ENCODE assay signal across 8 cellular contexts in genomic region chr9:124260769-124261603, GRCh38.
DNase-seq lines count a peak whose midpoint lies in the region; TF ChIP-seq lines count a peak whose summit lies in the region.

No MANE protein-coding gene starts in this region.

- H3K4me1 ChIP-seq in HEK293 (ENCODE audit: control insufficient read depth, insufficient read depth, low read length) = peaks cover 5% of the 10 kb centered on the region
- no peaks in the 10 kb centered on the region for H3K4me1 ChIP-seq in effector memory CD4-positive, alpha-beta T cell (ENCODE audit: control insufficient read depth, insufficient read depth, low read length, poor library complexity, severe bottlenecking)

- H3K9me3 ChIP-seq in HEK293 (ENCODE audit: control insufficient read depth, insufficient read depth, low read depth, low read length) = no peaks in the 10 kb centered on the region
- no peaks in the 10 kb centered on the region for H3K9me3 ChIP-seq in effector memory CD4-positive, alpha-beta T cell (ENCODE audit: control insufficient read depth, low read length)

- H3K4me3 ChIP-seq in HEK293 (ENCODE audit: low read depth, low read length) (no peak overlapping the region), retinal pigment epithelial cell (ENCODE audit: low read length) (peak overlapping the region; percentile 47)
- no peak overlapping the region for H3K4me3 ChIP-seq in effector memory CD4-positive, alpha-beta T cell (ENCODE audit: insufficient read depth, low read depth, low read length, poor library complexity, severe bottlenecking)

- H3K27ac ChIP-seq in HEK293 (ENCODE audit: extremely low read depth, low read depth, low read length) = no peak overlapping the region
- H3K27ac ChIP-seq in effector memory CD4-positive, alpha-beta T cell (ENCODE audit: insufficient read depth, low read length, poor library complexity, severe bottlenecking) = no peak overlapping the region

- CTCF ChIA-PET in HEK293 (lab: Yijun Ruan, JAX) = interaction anchor here (0.7 kb wide), 1 partner anchor 1555 kb away, joined by 3 read pairs; no protein-coding TSS in a partner anchor

- DNase-seq in T1000 (lab: John Stamatoyannopoulos, UW) = peak; percentile 14
- peak; percentile 77 for DNase-seq in glomerular visceral epithelial cell (ENCODE audit: extremely low spot score)
- DNase-seq in retinal pigment epithelial cell (ENCODE audit: low read depth) = peak; percentile 77
- no peak for DNase-seq in NCI-H1694 treated with DMSO at 0.1 percent for 48 hours (lab: John Stamatoyannopoulos, UW)
- DNase-seq in NCI-H2107 treated with DMSO at 0.1 percent for 48 hours (lab: John Stamatoyannopoulos, UW; ENCODE audit: unreplicated experiment) = no peak
- no peak for DNase-seq in activated CD4-positive, alpha-beta T cell treated with anti-CD3 and anti-CD28 coated beads, Interleukin-2, amount 50 U/mL, for 48 hours
- DNase-seq in effector memory CD4-positive, alpha-beta T cell = no peak

- H3K36me3 ChIP-seq in HEK293 (ENCODE audit: control insufficient read depth in 2 of 2, insufficient read depth in 1 of 2, low read length in 2 of 2) = no peaks in the 10 kb centered on the region
- H3K36me3 ChIP-seq in effector memory CD4-positive, alpha-beta T cell (ENCODE audit: control insufficient read depth, insufficient read depth, low read length) = no peaks in the 10 kb centered on the region

- no peak for TF ChIP-seq CTCF in HEK293 (tag by site-specific recombination; IDR thresholded peaks at IDR 0.05)
- TF ChIP-seq CTCF in retinal pigment epithelial cell (conservative IDR thresholded peaks at IDR 0.05; ENCODE audit: low read depth, low read length) = no peak

- H3K27me3 ChIP-seq in effector memory CD4-positive, alpha-beta T cell (replicated peaks; ENCODE audit: control insufficient read depth, insufficient read depth, low read length, poor library complexity, severe bottlenecking) = no peaks in the 10 kb centered on the region

- POLR2A ChIA-PET in HEK293 (lab: Yijun Ruan, JAX) = no interaction called here

TF ChIP-seq in HEK293, 187 proteins besides CTCF, POLR2A, EP300 and RAD21:
- TF ChIP-seq PRDM10 (tag by site-specific recombination; IDR thresholded peaks at IDR 0.05) (peak; percentile 87), ZNF114 (tag by site-specific recombination; IDR thresholded peaks at IDR 0.05) (no peak), KLF10 (tag by site-specific recombination; IDR thresholded peaks at IDR 0.05) (no peak), ZNF670 (tag by site-specific recombination; IDR thresholded peaks at IDR 0.05; ENCODE audit: low read depth) (no peak), ZNF530 (tag by site-specific recombination; IDR thresholded peaks at IDR 0.05; ENCODE audit: low read depth) (no peak), ZNF645 (tag by site-specific recombination; IDR thresholded peaks at IDR 0.05) (no peak), INSM2 (tag by site-specific recombination; IDR thresholded peaks at IDR 0.05) (no peak), ZNF544 (tag by site-specific recombination; IDR thresholded peaks at IDR 0.05) (no peak), ZNF202 (tag by site-specific recombination; IDR thresholded peaks at IDR 0.05; ENCODE audit: borderline replicate concordance) (no peak), ZNF600 (tag by site-specific recombination; IDR thresholded peaks at IDR 0.05) (peak; percentile 91), ZNF366 (tag by site-specific recombination; conservative IDR thresholded peaks at IDR 0.05) (0 out of 2 replicates have a peak, but pooled peaks have one; percentile 24), PRDM1 (tag by site-specific recombination; IDR thresholded peaks at IDR 0.05) (no peak), ZNF112 (tag by site-specific recombination; IDR thresholded peaks at IDR 0.05) (no peak), ZNF133 (tag by site-specific recombination; IDR thresholded peaks at IDR 0.05) (no peak), ZNF416 (tag by site-specific recombination; IDR thresholded peaks at IDR 0.05) (no peak), ZNF677 (tag by site-specific recombination; IDR thresholded peaks at IDR 0.05) (no peak), KLF1 (tag by site-specific recombination; IDR thresholded peaks at IDR 0.05) (no peak), ZNF555 (tag by site-specific recombination; conservative IDR thresholded peaks at IDR 0.05) (no peak)
- TF ChIP-seq, protein P1, sequence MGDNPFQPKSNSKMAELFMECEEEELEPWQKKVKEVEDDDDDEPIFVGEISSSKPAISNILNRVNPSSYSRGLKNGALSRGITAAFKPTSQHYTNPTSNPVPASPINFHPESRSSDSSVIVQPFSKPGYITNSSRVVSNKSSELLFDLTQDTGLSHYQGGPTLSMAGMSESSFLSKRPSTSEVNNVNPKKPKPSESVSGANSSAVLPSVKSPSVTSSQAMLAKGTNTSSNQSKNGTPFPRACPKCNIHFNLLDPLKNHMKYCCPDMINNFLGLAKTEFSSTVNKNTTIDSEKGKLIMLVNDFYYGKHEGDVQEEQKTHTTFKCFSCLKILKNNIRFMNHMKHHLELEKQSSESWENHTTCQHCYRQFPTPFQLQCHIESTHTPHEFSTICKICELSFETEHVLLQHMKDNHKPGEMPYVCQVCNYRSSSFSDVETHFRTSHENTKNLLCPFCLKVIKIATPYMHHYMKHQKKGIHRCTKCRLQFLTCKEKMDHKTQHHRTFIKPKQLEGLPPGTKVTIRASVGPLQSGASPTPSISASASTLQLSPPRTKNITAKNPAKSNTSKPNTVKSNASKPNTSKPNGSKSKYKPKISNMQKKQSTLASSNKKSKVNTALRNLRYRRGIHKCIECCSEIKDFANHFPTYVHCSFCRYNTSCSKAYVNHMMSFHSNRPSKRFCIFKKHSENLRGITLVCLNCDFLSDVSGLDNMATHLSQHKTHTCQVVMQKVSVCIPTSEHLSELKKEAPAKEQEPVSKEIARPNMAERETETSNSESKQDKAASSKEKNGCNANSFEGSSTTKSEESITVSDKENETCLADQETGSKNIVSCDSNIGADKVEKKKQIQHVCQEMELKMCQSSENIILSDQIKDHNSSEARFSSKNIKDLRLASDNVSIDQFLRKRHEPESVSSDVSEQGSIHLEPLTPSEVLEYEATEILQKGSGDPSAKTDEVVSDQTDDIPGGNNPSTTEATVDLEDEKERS (tag by site-specific recombination; IDR thresholded peaks at IDR 0.05) = no peak
TF ChIP-seq in HEK293: peak in this region for 3.

Comparison
In these comparisons a context has a peak if more than half of its experiments do, and no peak if none do; other contexts are left out.
1. DNase-seq: peak in T1000 (single experiment), glomerular visceral epithelial cell (single experiment) and retinal pigment epithelial cell (single experiment); none in NCI-H1694 treated with DMSO at 0.1 percent for 48 hours (single experiment), NCI-H2107 treated with DMSO at 0.1 percent for 48 hours (single experiment), activated CD4-positive, alpha-beta T cell treated with anti-CD3 and anti-CD28 coated beads, Interleukin-2, amount 50 U/mL, for 48 hours (0 of 2) and effector memory CD4-positive, alpha-beta T cell (0 of 3).